Comparison of ENCODE assay signal across 17 cellular contexts in the genomic region with DNA sequence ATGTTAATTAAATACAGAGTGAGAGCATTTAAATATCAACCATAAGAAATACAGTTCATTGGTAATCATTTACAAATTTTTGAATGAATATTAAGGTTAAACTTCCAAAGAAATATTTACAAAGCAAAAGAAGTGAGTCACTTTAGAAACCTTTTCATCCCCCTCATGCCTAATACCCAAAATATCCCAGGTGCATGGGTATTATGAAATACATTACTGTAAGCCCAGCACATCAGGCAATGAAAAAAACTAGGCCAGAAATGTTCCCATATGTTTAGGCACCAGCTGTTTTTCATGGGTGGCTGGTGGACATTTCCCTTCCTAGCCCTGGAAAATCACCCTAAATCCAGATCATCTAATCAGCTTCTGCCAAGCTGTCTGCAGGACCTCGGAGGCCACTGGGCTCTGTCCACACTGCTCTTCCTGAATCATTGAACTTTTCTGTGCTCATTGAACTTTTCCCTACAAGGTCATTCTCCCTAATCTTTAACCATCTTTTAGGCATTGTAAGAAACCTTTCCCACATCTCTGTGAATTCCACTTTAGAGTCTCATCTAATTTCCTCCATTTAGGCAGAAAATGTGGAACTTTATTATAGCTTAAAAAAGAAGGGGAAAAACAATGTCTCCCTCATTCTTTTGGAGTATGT.
A peak's percentile ranks its signal among the peaks of the same experiment; 100 is the strongest.
DNase-seq lines count a peak whose midpoint lies in the region; ATAC-seq and TF ChIP-seq lines count a peak whose summit lies in the region.
"Had no signal": no experiment of that assay in that cellular context is flagged by ENCODE, and none has a peak within 500 bp of the region (broad histone marks: within the 10 kb centered on the region; RNA-seq: fewer than 3 reads in every experiment).

No MANE protein-coding gene starts in this region.

- H3K36me3 ChIP-seq in WERI-Rb-1, result no peaks in the 10 kb centered on the region
- H3K36me3 ChIP-seq: Peyer's patch had no signal

- H3K4me3 ChIP-seq in WERI-Rb-1 (ENCODE audit: low read depth, low read length) (no peak overlapping the region), fibroblast of the aortic adventitia (ENCODE audit: low read depth, low read length) (no peak overlapping the region)
- H3K4me3 ChIP-seq: Peyer's patch had no signal

- ATAC-seq in GM21390 (IDR thresholded peaks at IDR 0.05; ENCODE audit: unreplicated experiment), result no peak
- ATAC-seq: HCT116 had no signal

- H3K9me3 ChIP-seq in WERI-Rb-1 (ENCODE audit: severe bottlenecking), result no peaks in the 10 kb centered on the region
- H3K9me3 ChIP-seq: Peyer's patch had no signal

- DNase-seq in NCI-H69 (lab: John Stamatoyannopoulos, UW) (peak; percentile 19), WERI-Rb-1 (peak; percentile 30), fibroblast of the aortic adventitia (ENCODE audit: low read depth) (peak; percentile 18), renal cortical epithelial cell (ENCODE audit: low read depth) (peak; percentile 67), T-helper 9 cell (no peak), NCI-H128 (lab: John Stamatoyannopoulos, UW; ENCODE audit: unreplicated experiment) (no peak)
- DNase-seq: C1 segment of cervical spinal cord, DMS53, NCI-H1048, NCI-H1694, NCI-H2107, NCI-H345, NCI-H526 treated with DMSO at 0.1 percent for 48 hours, Peyer's patch, SIG-M5 had no signal

- no peak overlapping the region for H3K27ac ChIP-seq in WERI-Rb-1
- H3K27ac ChIP-seq: Peyer's patch had no signal

- no peaks in the 10 kb centered on the region for H3K27me3 ChIP-seq in WERI-Rb-1 (ENCODE audit: insufficient read depth, low read depth, severe bottlenecking)
- H3K27me3 ChIP-seq: Peyer's patch had no signal

- no peak for TF ChIP-seq CTCF in WERI-Rb-1 (IDR thresholded peaks at IDR 0.05; ENCODE audit: low read depth, low read length)
- TF ChIP-seq CTCF in fibroblast of the aortic adventitia (IDR thresholded peaks at IDR 0.05; ENCODE audit: insufficient read depth, low read length), result no peak

Comparison
In these comparisons a context has a peak if more than half of its experiments do, and no peak if none do; other contexts are left out.
1. DNase-seq: peak in NCI-H69 (single experiment), WERI-Rb-1 (single experiment), fibroblast of the aortic adventitia (single experiment) and renal cortical epithelial cell (single experiment); none in T-helper 9 cell (single experiment) and NCI-H128 (single experiment).